ENCODE assay signal across 1 cellular context in genomic region chr12:49843871-49844437, GRCh38.
TF ChIP-seq lines count a peak whose summit lies in the region.

No MANE protein-coding gene starts in this region.

TF ChIP-seq in HCT116, 20 proteins besides CTCF, POLR2A, EP300 and RAD21 (continued from another document):
- TF ChIP-seq, protein P1, sequence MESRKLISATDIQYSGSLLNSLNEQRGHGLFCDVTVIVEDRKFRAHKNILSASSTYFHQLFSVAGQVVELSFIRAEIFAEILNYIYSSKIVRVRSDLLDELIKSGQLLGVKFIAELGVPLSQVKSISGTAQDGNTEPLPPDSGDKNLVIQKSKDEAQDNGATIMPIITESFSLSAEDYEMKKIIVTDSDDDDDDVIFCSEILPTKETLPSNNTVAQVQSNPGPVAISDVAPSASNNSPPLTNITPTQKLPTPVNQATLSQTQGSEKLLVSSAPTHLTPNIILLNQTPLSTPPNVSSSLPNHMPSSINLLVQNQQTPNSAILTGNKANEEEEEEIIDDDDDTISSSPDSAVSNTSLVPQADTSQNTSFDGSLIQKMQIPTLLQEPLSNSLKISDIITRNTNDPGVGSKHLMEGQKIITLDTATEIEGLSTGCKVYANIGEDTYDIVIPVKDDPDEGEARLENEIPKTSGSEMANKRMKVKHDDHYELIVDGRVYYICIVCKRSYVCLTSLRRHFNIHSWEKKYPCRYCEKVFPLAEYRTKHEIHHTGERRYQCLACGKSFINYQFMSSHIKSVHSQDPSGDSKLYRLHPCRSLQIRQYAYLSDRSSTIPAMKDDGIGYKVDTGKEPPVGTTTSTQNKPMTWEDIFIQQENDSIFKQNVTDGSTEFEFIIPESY (IDR thresholded peaks at IDR 0.05; ENCODE audit: extremely low read depth, insufficient replicate concordance, low read length): no peak
- TF ChIP-seq SIN3A (IDR thresholded peaks at IDR 0.05; ENCODE audit: low read depth): no peak
- TF ChIP-seq JUND (IDR thresholded peaks at IDR 0.05): no peak
- no peak for TF ChIP-seq EZH2 (IDR thresholded peaks at IDR 0.05)
- no peak for TF ChIP-seq REST (IDR thresholded peaks at IDR 0.05; ENCODE audit: low read depth)
- TF ChIP-seq ELF1 (IDR thresholded peaks at IDR 0.05; ENCODE audit: borderline replicate concordance, low read depth): no peak
- no peak for TF ChIP-seq ATF3 (IDR thresholded peaks at IDR 0.05)
- TF ChIP-seq SP1 (IDR thresholded peaks at IDR 0.05; ENCODE audit: low read depth): no peak
- TF ChIP-seq FOSL1 (IDR thresholded peaks at IDR 0.05; ENCODE audit: low read depth): no peak
- TF ChIP-seq CBX3 (IDR thresholded peaks at IDR 0.05; ENCODE audit: low read depth): no peak
- no peak for TF ChIP-seq POLR2AphosphoS5 (IDR thresholded peaks at IDR 0.05; ENCODE audit: low read depth, low read length)
- no peak for TF ChIP-seq YY1 (IDR thresholded peaks at IDR 0.05; ENCODE audit: extremely low read depth, insufficient replicate concordance, low read depth, low read length)
- no peak for TF ChIP-seq MAX (IDR thresholded peaks at IDR 0.05)
- no peak for TF ChIP-seq ZNF274 (IDR thresholded peaks at IDR 0.05; ENCODE audit: low read depth, low read length)
- no peak for TF ChIP-seq CEBPB (IDR thresholded peaks at IDR 0.05; ENCODE audit: low read depth)
